ENCODE assay signal across 8 cellular contexts in the genomic region with DNA sequence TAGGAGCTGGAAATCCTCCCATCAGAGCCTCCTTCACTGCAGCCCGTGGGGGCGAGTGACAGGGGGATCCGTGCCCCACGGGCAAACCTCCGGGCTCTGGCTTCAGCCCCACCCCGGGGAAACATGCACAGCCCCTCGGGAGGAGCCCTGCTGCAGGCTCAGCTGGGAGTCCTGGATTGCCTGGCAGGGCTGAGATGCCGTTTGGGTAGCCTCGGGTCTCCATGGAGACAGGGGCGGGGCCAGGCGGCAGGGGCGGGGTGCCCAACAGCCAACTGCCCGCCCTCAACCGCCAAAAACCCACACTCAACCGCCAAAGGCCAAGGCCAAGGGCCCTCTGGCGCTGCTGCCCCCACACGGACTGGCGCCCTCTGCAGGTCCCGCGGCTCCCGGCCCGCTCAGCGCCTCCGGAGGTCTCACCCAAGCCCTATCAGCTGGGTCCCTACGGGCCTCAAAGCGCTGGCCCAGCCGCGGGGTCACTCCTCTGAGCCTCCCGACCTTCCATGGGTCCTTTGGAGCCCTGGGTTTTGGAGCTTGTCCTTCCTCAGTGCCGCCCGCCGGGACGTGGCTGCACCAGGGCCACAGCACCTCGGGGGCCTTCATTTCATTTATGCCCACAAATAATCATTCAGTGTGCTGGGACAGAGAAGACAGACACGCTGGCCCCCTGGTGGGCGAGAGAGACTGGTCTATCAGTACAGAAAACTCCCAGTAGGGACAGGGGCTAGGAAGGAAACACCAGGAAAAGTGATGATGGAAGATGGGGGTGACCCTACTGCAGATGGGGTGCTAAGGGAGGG. TPM values are rescaled to one million over a fixed set of nuclear protein-coding genes. Genes with fewer than 3 reads are reported as not detected.
DNase-seq lines count a peak whose midpoint lies in the region; TF ChIP-seq lines count a peak whose summit lies in the region.

No MANE protein-coding gene starts in this region.

- H3K27ac ChIP-seq in ascending aorta (peak overlapping the region; percentile 35 to 54), rectal smooth muscle tissue (ENCODE audit: low read depth, low read length) (peak overlapping the region; percentile 43), uterus (peak overlapping the region; percentile 39 to 55)

- intact Hi-C loops in ascending aorta (cut with DNase I) (loop anchor here (1.0 to 2.0 kb wide), 2 partner anchors 166 to 227 kb away; no protein-coding TSS in a partner anchor), uterus (cut with DNase I; ENCODE audit: low total_unique reads) (no loop called here)

- H3K36me3 ChIP-seq in ascending aorta (no peaks in the 10 kb centered on the region), rectal smooth muscle tissue (ENCODE audit: control insufficient read depth, insufficient read depth, low read length) (no peaks in the 10 kb centered on the region), uterus (no peaks in the 10 kb centered on the region)

- H3K4me1 ChIP-seq in ascending aorta (peaks cover 0 to 5% of the 10 kb centered on the region in 2 donors), rectal smooth muscle tissue (ENCODE audit: control insufficient read depth, insufficient read depth, low read length) (peaks cover 6% of the 10 kb centered on the region), uterus (no peaks in the 10 kb centered on the region)

- H3K9me3 ChIP-seq in ascending aorta = no peaks in the 10 kb centered on the region
- H3K9me3 ChIP-seq in uterus = no peaks in the 10 kb centered on the region

- H3K4me3 ChIP-seq in ascending aorta (peak overlapping the region; percentile 57 to 66), rectal smooth muscle tissue (ENCODE audit: low read length) (peak overlapping the region; percentile 68), uterus (peak overlapping the region; percentile 34 to 37)

- H3K9ac ChIP-seq in rectal smooth muscle tissue (ENCODE audit: low read length) = no peak overlapping the region

- H3K27me3 ChIP-seq in ascending aorta = no peaks in the 10 kb centered on the region
- H3K27me3 ChIP-seq in rectal smooth muscle tissue (ENCODE audit: control insufficient read depth, insufficient read depth, low read length) = no peaks in the 10 kb centered on the region
- no peaks in the 10 kb centered on the region for H3K27me3 ChIP-seq in uterus

- peak; percentile 33 to 72 (median 51) for TF ChIP-seq CTCF in ascending aorta (IDR thresholded peaks at IDR 0.05)
- peak; percentile 52 to 71 (median 60) for TF ChIP-seq CTCF in uterus (IDR thresholded peaks at IDR 0.05)

- peak; percentile 59 for DNase-seq in DMS53 treated with DMSO at 0.1 percent for 48 hours (lab: John Stamatoyannopoulos, UW; ENCODE audit: unreplicated experiment)
- DNase-seq in H4 (ENCODE audit: low spot score) = peak; percentile 48
- peak; percentile 83 for DNase-seq in NAMALWA (ENCODE audit: low spot score)
- DNase-seq in T-helper 22 cell (ENCODE audit: low read depth) = peak; percentile 64
- peak; percentile 32 to 91 for DNase-seq in ascending aorta (ENCODE audit: low spot score in 2 of 2)
- peak; percentile 90 for DNase-seq in hepatic stellate cell (ENCODE audit: low spot score)
- DNase-seq in uterus = peak; percentile 82 to 84

- TF ChIP-seq POLR2A in uterus (IDR thresholded peaks at IDR 0.05) = no peak

RNA-seq across cellular contexts. Expression of a gene that starts 33.5 kb away (rescaled TPM):
- 16.6 and 31.9 TPM in 2 replicates for total RNA-seq in H4 (2014; rRNA removed; shearing (Covaris generic))
- 23.4 TPM for total RNA-seq in ascending aorta
- 10 to 100 TPM; 13.1 to 51.4 (median 44.5) TPM for total RNA-seq in uterus

Comparison
In these comparisons a context has a peak if more than half of its experiments do, and no peak if none do; other contexts are left out.
1. Peak in every context shown above with its lines: DNase-seq, H3K4me3 ChIP-seq and H3K27ac ChIP-seq.